In genomic region chr6:138691595-138692057, GRCh38 we compare ENCODE assay signal across 8 cellular contexts.
DNase-seq lines count a peak whose midpoint lies in the region; ATAC-seq and TF ChIP-seq lines count a peak whose summit lies in the region.

No MANE protein-coding gene starts in this region.

- no peak for ATAC-seq in upper lobe of right lung

- POLR2A ChIA-PET in SK-N-SH (lab: Yijun Ruan, JAX): no interaction called here

- no peak overlapping the region for H3K9ac ChIP-seq in SK-N-SH

- H3F3A ChIP-seq in SK-N-SH (replicated peaks; ENCODE audit: insufficient read depth): peaks cover 3% of the 10 kb centered on the region

- no peaks in the 10 kb centered on the region for H3K79me2 ChIP-seq in SK-N-SH (ENCODE audit: insufficient read depth)

- H3K27ac ChIP-seq in upper lobe of right lung (no peak overlapping the region), SK-N-SH (ENCODE audit: low read depth in 2 of 2, low read length in 1 of 2) (no peak overlapping the region)

- no peak for TF ChIP-seq POLR2A in NB4 (IDR thresholded peaks at IDR 0.05; ENCODE audit: extremely low read depth, insufficient read length)
- TF ChIP-seq POLR2A in lower leg skin (IDR thresholded peaks at IDR 0.05): no peak

- DNase-seq in DMS153 treated with DMSO at 0.1 percent for 48 hours (lab: John Stamatoyannopoulos, UW; ENCODE audit: unreplicated experiment): peak; percentile 29
- no peak for DNase-seq in DMS153 (lab: John Stamatoyannopoulos, UW)
- peak; percentile 10 for DNase-seq in NB4 (ENCODE audit: low read depth)
- DNase-seq in cardiac fibroblast (ENCODE audit: low read depth in 2 of 2): peak; percentile 70 to 78
- DNase-seq in lower leg skin (ENCODE audit: low spot score in 2 of 2): peak in 1 of 2 donors; percentile 18
- no peak for DNase-seq in upper lobe of right lung
- DNase-seq in SK-N-SH: no peak
- no peak for DNase-seq in stimulated activated CD4-positive, alpha-beta T cell treated with anti-CD3 and anti-CD28 coated beads, Interleukin-4, amount 100 ng/mL, for 4 hours

- TF ChIP-seq RAD21 in SK-N-SH (IDR thresholded peaks at IDR 0.05; ENCODE audit: low read length): no peak

- CTCF ChIA-PET in SK-N-SH (lab: Yijun Ruan, JAX): interaction anchor here (0.5 to 1.8 kb wide), 2 partner anchors 9 to 16 kb away, joined by 3 to 5 read pairs; no protein-coding TSS in a partner anchor

- H3K36me3 ChIP-seq in upper lobe of right lung (no peaks in the 10 kb centered on the region), SK-N-SH (replicated peaks in 1 of 2; ENCODE audit: control insufficient read depth in 1 of 2, insufficient read depth in 2 of 2, low read length in 1 of 2) (no peaks in the 10 kb centered on the region)

- no peak for TF ChIP-seq EP300 in SK-N-SH (IDR thresholded peaks at IDR 0.05; ENCODE audit: borderline replicate concordance in 1 of 2, low read depth in 1 of 2, low read length in 1 of 2)

- no peaks in the 10 kb centered on the region for H4K20me1 ChIP-seq in SK-N-SH (ENCODE audit: insufficient read depth)

- H3K9me2 ChIP-seq in SK-N-SH: no peaks in the 10 kb centered on the region

- WGBS in lower leg skin, 2 donors: 2 to 4% methylated on average over 14 of the region's 14 CpGs
- 9% methylated on average over 14 of the region's 14 CpGs for WGBS in SK-N-SH (ENCODE audit: low lambda C conversion rate)

- H3K4me2 ChIP-seq in SK-N-SH: no peak overlapping the region

- intact Hi-C loops in lower leg skin (cut with DNase I; ENCODE audit: low total_unique reads): no loop called here
- intact Hi-C loops in upper lobe of right lung (cut with DNase I): no loop called here

- H3K4me3 ChIP-seq in NB4 (ENCODE audit: low read depth, low read length) (peak overlapping the region; percentile 51), cardiac fibroblast (replicated peaks in 1 of 2; ENCODE audit: low read depth in 2 of 2, low read length in 2 of 2) (peak overlapping the region; percentile 63 to 77), lower leg skin (ENCODE audit: low read depth, poor library complexity, severe bottlenecking) (peak overlapping the region; percentile 88), upper lobe of right lung (peak overlapping the region; percentile 69), SK-N-SH (ENCODE audit: low read depth in 2 of 2, low read length in 1 of 2) (no peak overlapping the region)

- no peaks in the 10 kb centered on the region for H3K27me3 ChIP-seq in upper lobe of right lung
- peaks cover 25% of the 10 kb centered on the region for H3K27me3 ChIP-seq in SK-N-SH (ENCODE audit: insufficient read depth)

- no peak for TF ChIP-seq CTCF in NB4 (IDR thresholded peaks at IDR 0.05; ENCODE audit: low read depth, low read length)
- no peak for TF ChIP-seq CTCF in cardiac fibroblast (IDR thresholded peaks at IDR 0.05; ENCODE audit: low read depth, low read length)
- TF ChIP-seq CTCF in lower leg skin (IDR thresholded peaks at IDR 0.05): no peak
- no peak for TF ChIP-seq CTCF in upper lobe of right lung (IDR thresholded peaks at IDR 0.05)
- no peak for TF ChIP-seq CTCF in SK-N-SH (IDR thresholded peaks at IDR 0.05)

- H2AFZ ChIP-seq in SK-N-SH (ENCODE audit: low read depth): no peak overlapping the region

- H3K4me1 ChIP-seq in upper lobe of right lung: no peaks in the 10 kb centered on the region
- no peaks in the 10 kb centered on the region; a peak in 1 of 4 replicates for H3K4me1 ChIP-seq in SK-N-SH (ENCODE audit: control insufficient read depth in 1 of 2, insufficient read depth in 2 of 2, low read depth in 1 of 2, low read length in 1 of 2)

- H3K9me3 ChIP-seq in upper lobe of right lung (no peaks in the 10 kb centered on the region), SK-N-SH (no peaks in the 10 kb centered on the region)

TF ChIP-seq in SK-N-SH, 30 proteins besides CTCF, POLR2A, EP300 and RAD21:
- TF ChIP-seq, protein P1, sequence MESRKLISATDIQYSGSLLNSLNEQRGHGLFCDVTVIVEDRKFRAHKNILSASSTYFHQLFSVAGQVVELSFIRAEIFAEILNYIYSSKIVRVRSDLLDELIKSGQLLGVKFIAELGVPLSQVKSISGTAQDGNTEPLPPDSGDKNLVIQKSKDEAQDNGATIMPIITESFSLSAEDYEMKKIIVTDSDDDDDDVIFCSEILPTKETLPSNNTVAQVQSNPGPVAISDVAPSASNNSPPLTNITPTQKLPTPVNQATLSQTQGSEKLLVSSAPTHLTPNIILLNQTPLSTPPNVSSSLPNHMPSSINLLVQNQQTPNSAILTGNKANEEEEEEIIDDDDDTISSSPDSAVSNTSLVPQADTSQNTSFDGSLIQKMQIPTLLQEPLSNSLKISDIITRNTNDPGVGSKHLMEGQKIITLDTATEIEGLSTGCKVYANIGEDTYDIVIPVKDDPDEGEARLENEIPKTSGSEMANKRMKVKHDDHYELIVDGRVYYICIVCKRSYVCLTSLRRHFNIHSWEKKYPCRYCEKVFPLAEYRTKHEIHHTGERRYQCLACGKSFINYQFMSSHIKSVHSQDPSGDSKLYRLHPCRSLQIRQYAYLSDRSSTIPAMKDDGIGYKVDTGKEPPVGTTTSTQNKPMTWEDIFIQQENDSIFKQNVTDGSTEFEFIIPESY (IDR thresholded peaks at IDR 0.05; ENCODE audit: borderline replicate concordance, low read depth): no peak
- TF ChIP-seq CHD2 (IDR thresholded peaks at IDR 0.05; ENCODE audit: low read length, partially characterized antibody) (no peak), SIN3A (IDR thresholded peaks at IDR 0.05; ENCODE audit: borderline replicate concordance, low read depth, low read length) (no peak), MXI1 (IDR thresholded peaks at IDR 0.05; ENCODE audit: low read depth, low read length) (no peak), TCF12 (IDR thresholded peaks at IDR 0.05) (no peak), YY1 (IDR thresholded peaks at IDR 0.05; ENCODE audit: low read depth) (no peak), TAF1 (IDR thresholded peaks at IDR 0.05; ENCODE audit: borderline replicate concordance, low read depth, low read length) (no peak), GATA2 (CRISPR knock-in tag; IDR thresholded peaks at IDR 0.05) (no peak), TEAD4 (IDR thresholded peaks at IDR 0.05; ENCODE audit: borderline replicate concordance, insufficient read depth) (no peak)
- TF ChIP-seq, protein P2, sequence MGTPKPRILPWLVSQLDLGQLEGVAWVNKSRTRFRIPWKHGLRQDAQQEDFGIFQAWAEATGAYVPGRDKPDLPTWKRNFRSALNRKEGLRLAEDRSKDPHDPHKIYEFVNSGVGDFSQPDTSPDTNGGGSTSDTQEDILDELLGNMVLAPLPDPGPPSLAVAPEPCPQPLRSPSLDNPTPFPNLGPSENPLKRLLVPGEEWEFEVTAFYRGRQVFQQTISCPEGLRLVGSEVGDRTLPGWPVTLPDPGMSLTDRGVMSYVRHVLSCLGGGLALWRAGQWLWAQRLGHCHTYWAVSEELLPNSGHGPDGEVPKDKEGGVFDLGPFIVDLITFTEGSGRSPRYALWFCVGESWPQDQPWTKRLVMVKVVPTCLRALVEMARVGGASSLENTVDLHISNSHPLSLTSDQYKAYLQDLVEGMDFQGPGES (IDR thresholded peaks at IDR 0.05; ENCODE audit: low read depth, low read length): no peak
- TF ChIP-seq, protein P3, sequence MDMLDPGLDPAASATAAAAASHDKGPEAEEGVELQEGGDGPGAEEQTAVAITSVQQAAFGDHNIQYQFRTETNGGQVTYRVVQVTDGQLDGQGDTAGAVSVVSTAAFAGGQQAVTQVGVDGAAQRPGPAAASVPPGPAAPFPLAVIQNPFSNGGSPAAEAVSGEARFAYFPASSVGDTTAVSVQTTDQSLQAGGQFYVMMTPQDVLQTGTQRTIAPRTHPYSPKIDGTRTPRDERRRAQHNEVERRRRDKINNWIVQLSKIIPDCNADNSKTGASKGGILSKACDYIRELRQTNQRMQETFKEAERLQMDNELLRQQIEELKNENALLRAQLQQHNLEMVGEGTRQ (IDR thresholded peaks at IDR 0.05; ENCODE audit: borderline replicate concordance, low read depth, low read length): no peak
TF ChIP-seq in SK-N-SH: peak in this region for 0.

Comparison
In these comparisons a context has a peak if more than half of its experiments do, and no peak if none do; other contexts are left out.
1. DNase-seq: peak in DMS153 treated with DMSO at 0.1 percent for 48 hours (single experiment), NB4 (single experiment) and cardiac fibroblast (2 of 2); none in DMS153 (single experiment), upper lobe of right lung (single experiment), SK-N-SH (single experiment) and stimulated activated CD4-positive, alpha-beta T cell treated with anti-CD3 and anti-CD28 coated beads, Interleukin-4, amount 100 ng/mL, for 4 hours (0 of 2).
2. H3K4me3 ChIP-seq: peak in NB4 (single experiment), cardiac fibroblast (2 of 2), lower leg skin (single experiment) and upper lobe of right lung (single experiment); none in SK-N-SH (0 of 2).